ENCODE assay signal across 28 cellular contexts in genomic region chr15:86663304-86663703, GRCh38.
"Had no signal": no experiment of that assay in that cellular context is flagged by ENCODE, and none has a peak within 500 bp of the region (broad histone marks: within the 10 kb centered on the region; RNA-seq: fewer than 3 reads in every experiment).

No MANE protein-coding gene starts in this region.

- H3K4me2 ChIP-seq: hepatocyte had no signal

- H3K9me3 Mint-ChIP-seq: nephron; stimulated activated naive CD8-positive, alpha-beta T cell treated with anti-CD3 and anti-CD28 coated beads, Interleukin-15, Interleukin-2, amounts not matched to agents 100 ng/mL and 50 ng/mL, for 24 hours had no signal

- H3K27me3 Mint-ChIP-seq: memory B cell; naive B cell; stimulated activated naive CD8-positive, alpha-beta T cell treated with anti-CD3 and anti-CD28 coated beads, Interleukin-15, Interleukin-2, amounts not matched to agents 100 ng/mL and 50 ng/mL, for 24 hours had no signal

- H3K9me3 ChIP-seq: gastrocnemius medialis, mucosa of descending colon, ovary, psoas muscle, sigmoid colon, thoracic aorta, transverse colon, vagina had no signal

- H3K4me3 ChIP-seq: gastrocnemius medialis, heart left ventricle, hepatocyte, lung, mucosa of descending colon, ovary, psoas muscle, sigmoid colon, thoracic aorta, transverse colon, vagina had no signal

- H3K4me1 ChIP-seq: gastrocnemius medialis, heart left ventricle, sigmoid colon, transverse colon, vagina had no signal

- H2AFZ ChIP-seq: hepatocyte had no signal

- ATAC-seq: esophagus mucosa; gastrocnemius medialis; heart left ventricle; left lobe of liver; mucosa of descending colon; psoas muscle; right cardiac atrium; stimulated activated effector memory CD8-positive, alpha-beta T cell treated with anti-CD3 and anti-CD28 coated beads, Interleukin-12 subunit alpha, Interleukin-12 subunit beta, amount 100 ng/mL, for 72 hours had no signal

- H3K36me3 Mint-ChIP-seq: memory B cell; mesothelial cell of epicardium; naive B cell; stimulated activated effector memory CD8-positive, alpha-beta T cell treated with anti-CD3 and anti-CD28 coated beads, Interleukin-12 subunit alpha, Interleukin-12 subunit beta, amount 100 ng/mL, for 72 hours had no signal

- H3K36me3 ChIP-seq: gastrocnemius medialis, heart left ventricle, ovary, sigmoid colon, thoracic aorta, transverse colon, vagina had no signal

- H3K27ac Mint-ChIP-seq: memory B cell; mesothelial cell of epicardium; nephron; stimulated activated effector memory CD8-positive, alpha-beta T cell treated with anti-CD3 and anti-CD28 coated beads, Interleukin-12 subunit alpha, Interleukin-12 subunit beta, amount 100 ng/mL, for 72 hours; stimulated activated naive CD8-positive, alpha-beta T cell treated with anti-CD3 and anti-CD28 coated beads, Interleukin-15, Interleukin-2, amounts not matched to agents 100 ng/mL and 50 ng/mL, for 24 hours had no signal

- DNase-seq: cortex of kidney; foreskin fibroblast; gastrocnemius medialis; heart left ventricle; kidney; mucosa of descending colon; naive B cell; occipital lobe; ovary; posterior cingulate gyrus; psoas muscle; right cardiac atrium; sigmoid colon; stimulated activated CD4-positive, alpha-beta T cell treated with anti-CD3 and anti-CD28 coated beads, Interleukin-2, amount 100 ng/mL, for 24 hours; stimulated activated CD4-positive, alpha-beta T cell treated with anti-CD3 and anti-CD28 coated beads, Interleukin-4, amount 100 ng/mL, for 24 hours; transverse colon had no signal

- FAIRE-seq: kidney had no signal

- H3K4me1 Mint-ChIP-seq: memory B cell, mesothelial cell of epicardium, naive B cell, nephron had no signal

- H3K27me3 ChIP-seq: gastrocnemius medialis, ovary, sigmoid colon, transverse colon, vagina had no signal

- H3K4me3 Mint-ChIP-seq: memory B cell; mesothelial cell of epicardium; nephron; stimulated activated effector memory CD8-positive, alpha-beta T cell treated with anti-CD3 and anti-CD28 coated beads, Interleukin-12 subunit alpha, Interleukin-12 subunit beta, amount 100 ng/mL, for 72 hours; stimulated activated naive CD8-positive, alpha-beta T cell treated with anti-CD3 and anti-CD28 coated beads, Interleukin-15, Interleukin-2, amounts not matched to agents 100 ng/mL and 50 ng/mL, for 24 hours had no signal

- H3K27ac ChIP-seq: epithelial cell of prostate, gastrocnemius medialis, heart left ventricle, hepatocyte, ovary, psoas muscle, sigmoid colon, thoracic aorta, transverse colon, vagina had no signal

- H3K79me2 ChIP-seq: hepatocyte had no signal
